In genomic region chr1:171793656-171794055, GRCh38 we compare ENCODE assay signal across 13 cellular contexts. TPM values are rescaled to one million over a fixed set of nuclear protein-coding genes. Genes with fewer than 3 reads are reported as not detected.
A peak's percentile ranks its signal among the peaks of the same experiment; 100 is the strongest.
DNase-seq lines count a peak whose midpoint lies in the region; ATAC-seq and TF ChIP-seq lines count a peak whose summit lies in the region.
"Had no signal": no experiment of that assay in that cellular context is flagged by ENCODE, and none has a peak within 500 bp of the region (broad histone marks: within the 10 kb centered on the region; RNA-seq: fewer than 3 reads in every experiment).

No MANE protein-coding gene starts in this region.

- H3K27ac Mint-ChIP-seq in CD8-positive, alpha-beta memory T cell = peak overlapping the region in 6 of 8 donors; percentile 10 to 74 (median 44)
- H3K27ac Mint-ChIP-seq in activated T-helper 2 cell treated with anti-CD3 and anti-CD28 coated beads, Interferon-gamma antibody, Interleukin-2, Interleukin-4, amounts not matched to agents 10 μg/mL and 5 μg/mL and 100 μg/mL, durations not matched to agents 14 hours and 24 hours and 36 hours = peak overlapping the region; percentile 92

- in situ Hi-C loops in GM13977 (cut with MboI; ENCODE audit: low pct_unique_long_range_greater_than_20kb, low sequenced_read_pairs, unreplicated experiment) = loop anchor here (10.0 kb wide), 1 partner anchor 191 kb away; no protein-coding TSS in a partner anchor

- POLR2A ChIA-PET in AG04450 (lab: Yijun Ruan, JAX) = no interaction called here
- POLR2A ChIA-PET in CD8-positive, alpha-beta memory T cell (lab: Charles Lee) = no interaction called here

- ATAC-seq in foreskin keratinocyte (peak; percentile 19), sciatic nerve (no peak), HG03108 (IDR thresholded peaks at IDR 0.05; ENCODE audit: unreplicated experiment) (no peak)
- ATAC-seq: heart right ventricle had no signal

- DNase-seq in AG04450 (ENCODE audit: low read depth, low spot score) (no peak), foreskin keratinocyte (no peak), GM13977 (ENCODE audit: low spot score) (no peak), sciatic nerve (ENCODE audit: low spot score) (no peak), Ammon's horn (ENCODE audit: low spot score) (no peak)
- no peak for DNase-seq in CD8-positive, alpha-beta memory T cell
- DNase-seq in activated T-helper 2 cell treated with anti-CD3 and anti-CD28 coated beads, Interferon-gamma antibody, Interleukin-2, Interleukin-4, amounts not matched to agents 10 μg/mL and 5 μg/mL and 100 μg/mL, durations not matched to agents 14 hours and 24 hours and 36 hours (ENCODE audit: low spot score) = no peak
- DNase-seq: central memory CD4-positive, alpha-beta T cell; heart right ventricle; NCI-H2171 treated with DMSO at 0.1 percent for 48 hours had no signal

- H3K4me1 ChIP-seq in CD8-positive, alpha-beta memory T cell (ENCODE audit: insufficient read depth, low read length) = no peaks in the 10 kb centered on the region
- peaks cover 13% of the 10 kb centered on the region for H3K4me1 ChIP-seq in foreskin keratinocyte

- no peak overlapping the region for H3K4me3 Mint-ChIP-seq in CD8-positive, alpha-beta memory T cell
- H3K4me3 Mint-ChIP-seq in activated T-helper 2 cell treated with anti-CD3 and anti-CD28 coated beads, Interferon-gamma antibody, Interleukin-2, Interleukin-4, amounts not matched to agents 10 μg/mL and 5 μg/mL and 100 μg/mL, durations not matched to agents 14 hours and 24 hours and 36 hours (ENCODE audit: low read depth) = peak overlapping the region; percentile 28
- H3K4me3 Mint-ChIP-seq: CD14-positive monocyte had no signal

- TF ChIP-seq CTCF in AG04450 (IDR thresholded peaks at IDR 0.05; ENCODE audit: low read depth, low read length) = no peak
- TF ChIP-seq CTCF in foreskin keratinocyte (conservative IDR thresholded peaks at IDR 0.05) = no peak
- TF ChIP-seq CTCF in GM13977 (IDR thresholded peaks at IDR 0.05; ENCODE audit: extremely low read depth, insufficient read depth, missing control alignments) = no peak

- peaks cover 18 to 28% (median 26%) of the 10 kb centered on the region in 3 donors for H3K4me1 Mint-ChIP-seq in CD8-positive, alpha-beta memory T cell
- H3K4me1 Mint-ChIP-seq in activated T-helper 2 cell treated with anti-CD3 and anti-CD28 coated beads, Interferon-gamma antibody, Interleukin-2, Interleukin-4, amounts not matched to agents 10 μg/mL and 5 μg/mL and 100 μg/mL, durations not matched to agents 14 hours and 24 hours and 36 hours (ENCODE audit: low read depth) = peaks cover 20% of the 10 kb centered on the region
- H3K4me1 Mint-ChIP-seq: CD14-positive monocyte had no signal

- intact Hi-C loops in activated T-helper 2 cell treated with anti-CD3 and anti-CD28 coated beads, Interferon-gamma antibody, Interleukin-2, Interleukin-4, amounts not matched to agents 10 μg/mL and 5 μg/mL and 100 μg/mL, durations not matched to agents 14 hours and 24 hours and 36 hours (cut with micrococcal nuclease) = loop anchor here (1.0 to 2.0 kb wide), 2 partner anchors 12 to 51 kb away; partner anchors contain the start of genes METTL13 and VAMP4
- intact Hi-C loops in sciatic nerve (cut with DNase I) = no loop called here

- H3K27ac ChIP-seq in AG04450 (ENCODE audit: low read depth, low read length) (peak overlapping the region; percentile 48), foreskin keratinocyte (no peak overlapping the region)
- H3K27ac ChIP-seq in CD8-positive, alpha-beta memory T cell (ENCODE audit: low read depth, low read length) = no peak overlapping the region
- H3K27ac ChIP-seq: heart right ventricle had no signal

- no peaks in the 10 kb centered on the region for H3K9me3 Mint-ChIP-seq in CD8-positive, alpha-beta memory T cell
- no peaks in the 10 kb centered on the region for H3K9me3 Mint-ChIP-seq in activated T-helper 2 cell treated with anti-CD3 and anti-CD28 coated beads, Interferon-gamma antibody, Interleukin-2, Interleukin-4, amounts not matched to agents 10 μg/mL and 5 μg/mL and 100 μg/mL, durations not matched to agents 14 hours and 24 hours and 36 hours
- H3K9me3 Mint-ChIP-seq: CD14-positive monocyte had no signal

- peaks cover 18 to 97% (median 42%) of the 10 kb centered on the region in 3 donors for H3K36me3 Mint-ChIP-seq in CD8-positive, alpha-beta memory T cell
- peaks cover 92% of the 10 kb centered on the region for H3K36me3 Mint-ChIP-seq in activated T-helper 2 cell treated with anti-CD3 and anti-CD28 coated beads, Interferon-gamma antibody, Interleukin-2, Interleukin-4, amounts not matched to agents 10 μg/mL and 5 μg/mL and 100 μg/mL, durations not matched to agents 14 hours and 24 hours and 36 hours (ENCODE audit: low read depth)

- H3K27me3 Mint-ChIP-seq in CD8-positive, alpha-beta memory T cell = no peaks in the 10 kb centered on the region
- H3K27me3 Mint-ChIP-seq in activated T-helper 2 cell treated with anti-CD3 and anti-CD28 coated beads, Interferon-gamma antibody, Interleukin-2, Interleukin-4, amounts not matched to agents 10 μg/mL and 5 μg/mL and 100 μg/mL, durations not matched to agents 14 hours and 24 hours and 36 hours (ENCODE audit: low read depth) = no peaks in the 10 kb centered on the region

- H3K27me3 ChIP-seq in AG04450 (ENCODE audit: control insufficient read depth, insufficient read depth, low read length) (no peaks in the 10 kb centered on the region), foreskin keratinocyte (no peaks in the 10 kb centered on the region)
- H3K27me3 ChIP-seq in CD8-positive, alpha-beta memory T cell (ENCODE audit: insufficient read depth, low read length, poor library complexity, severe bottlenecking) = no peaks in the 10 kb centered on the region
- H3K27me3 ChIP-seq: heart right ventricle had no signal

- no peaks in the 10 kb centered on the region for H3K9me3 ChIP-seq in AG04450 (ENCODE audit: control insufficient read depth, insufficient read depth, low read length)
- no peaks in the 10 kb centered on the region for H3K9me3 ChIP-seq in CD8-positive, alpha-beta memory T cell (ENCODE audit: low read length)
- H3K9me3 ChIP-seq: heart right ventricle had no signal

- no peak overlapping the region for H3K4me3 ChIP-seq in AG04450 (ENCODE audit: low read depth, low read length)
- H3K4me3 ChIP-seq in CD8-positive, alpha-beta memory T cell (ENCODE audit: low read length) = no peak overlapping the region
- H3K4me3 ChIP-seq: GM12878, heart right ventricle had no signal

- CTCF ChIA-PET in AG04450 (lab: Charles Lee) = interaction anchor here (0.8 to 1.7 kb wide), 4 partner anchors 8 to 193 kb away, joined by 3 to 11 read pairs (median 7); no protein-coding TSS in a partner anchor
- CTCF ChIA-PET in CD8-positive, alpha-beta memory T cell (lab: Charles Lee) = no interaction called here

- peaks cover 62% of the 10 kb centered on the region for H3K36me3 ChIP-seq in CD8-positive, alpha-beta memory T cell (ENCODE audit: insufficient read depth, low read length)

RNA-seq across cellular contexts. Expression of gene METTL13, which starts 12.2 kb away (rescaled TPM):
- polyA plus RNA-seq in AG04450 (2011; rRNA removed) (32.0 and 32.9 TPM in 2 replicates), foreskin keratinocyte (31.8 and 35.3 TPM in 2 replicates)
- polyA minus RNA-seq in AG04450 (2011; rRNA and poly(A)+ RNA removed) = 31.4 and 31.8 TPM in 2 replicates
- 10 to 100 TPM; 63.7 to 65.8 TPM for total RNA-seq in CD8-positive, alpha-beta memory T cell
- polyA plus RNA-seq in CD8-positive, alpha-beta memory T cell = 35.1 TPM
- total RNA-seq in activated T-helper 2 cell treated with anti-CD3 and anti-CD28 coated beads, Interferon-gamma antibody, Interleukin-2, Interleukin-4, amounts not matched to agents 10 μg/mL and 5 μg/mL and 100 μg/mL, durations not matched to agents 14 hours and 24 hours and 36 hours = 50.0 and 53.6 TPM in 2 replicates
- total RNA-seq in foreskin keratinocyte (31.3 and 32.5 TPM in 2 replicates), sciatic nerve (19.0 TPM)

RNA-seq across cellular contexts. Expression of gene DNM3, which starts 47.6 kb away (rescaled TPM):
- polyA plus RNA-seq in AG04450 (2011; rRNA removed) (0.37 and 0.46 TPM in 2 replicates), foreskin keratinocyte (1.3 and 1.6 TPM in 2 replicates)
- 0.70 and 0.74 TPM in 2 replicates for polyA minus RNA-seq in AG04450 (2011; rRNA and poly(A)+ RNA removed)
- under 1 TPM; 0.59 to 0.64 TPM for total RNA-seq in CD8-positive, alpha-beta memory T cell
- polyA plus RNA-seq in CD8-positive, alpha-beta memory T cell = 0.29 TPM
- total RNA-seq in activated T-helper 2 cell treated with anti-CD3 and anti-CD28 coated beads, Interferon-gamma antibody, Interleukin-2, Interleukin-4, amounts not matched to agents 10 μg/mL and 5 μg/mL and 100 μg/mL, durations not matched to agents 14 hours and 24 hours and 36 hours = 0.37 and 0.41 TPM in 2 replicates
- total RNA-seq in foreskin keratinocyte (2.1 and 2.3 TPM in 2 replicates), sciatic nerve (16.4 TPM)
- polyA plus RNA-seq: CD14-positive monocyte had no signal

RNA-seq across cellular contexts. Expression of gene VAMP4, which starts 51.8 kb away (rescaled TPM):
- polyA plus RNA-seq in AG04450 (2011; rRNA removed) (13.0 and 20.8 TPM in 2 replicates), foreskin keratinocyte (7.8 and 8.2 TPM in 2 replicates)
- polyA minus RNA-seq in AG04450 (2011; rRNA and poly(A)+ RNA removed) = 2.8 and 7.3 TPM in 2 replicates
- 1 to 10 TPM; 7.3 to 7.7 TPM for total RNA-seq in CD8-positive, alpha-beta memory T cell
- polyA plus RNA-seq in CD8-positive, alpha-beta memory T cell = 22.2 TPM
- 10.2 and 11.8 TPM in 2 replicates for total RNA-seq in activated T-helper 2 cell treated with anti-CD3 and anti-CD28 coated beads, Interferon-gamma antibody, Interleukin-2, Interleukin-4, amounts not matched to agents 10 μg/mL and 5 μg/mL and 100 μg/mL, durations not matched to agents 14 hours and 24 hours and 36 hours
- total RNA-seq in foreskin keratinocyte (8.1 and 9.2 TPM in 2 replicates), sciatic nerve (30.0 TPM)
